In the genomic region with DNA sequence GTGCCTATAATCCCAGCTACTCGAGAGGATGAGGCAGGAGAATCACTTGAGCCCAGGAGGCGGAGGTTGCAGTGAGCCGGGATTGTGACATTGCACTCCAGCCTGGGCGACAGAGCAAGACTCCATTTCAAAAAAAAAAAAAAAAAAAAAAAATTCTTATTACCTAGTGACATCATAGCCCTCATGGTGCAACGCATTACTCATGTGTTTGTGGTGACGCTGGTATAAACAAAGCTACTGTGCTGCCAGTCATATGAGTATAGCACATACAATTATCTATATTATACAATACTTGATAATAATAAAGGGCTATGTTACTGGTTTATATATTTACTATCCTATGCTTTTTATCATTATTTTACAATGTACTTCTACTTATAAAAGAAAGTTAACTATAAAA, we compare ENCODE assay signal across 35 cellular contexts. TPM values are rescaled to one million over a fixed set of nuclear protein-coding genes. Genes with fewer than 3 reads are reported as not detected.
"Had no signal": no experiment of that assay in that cellular context is flagged by ENCODE, and none has a peak within 500 bp of the region (broad histone marks: within the 10 kb centered on the region; RNA-seq: fewer than 3 reads in every experiment).

No MANE protein-coding gene starts in this region.

- H3K36me3 ChIP-seq: adrenal gland, ascending aorta, cardiac muscle cell, esophagus muscularis mucosa, gastrocnemius medialis, pancreas, prostate gland, upper lobe of right lung had no signal

- H3K27ac ChIP-seq: adrenal gland, ascending aorta, cardiac muscle cell, coronary artery, dorsolateral prefrontal cortex, esophagus muscularis mucosa, gastrocnemius medialis, pancreas, prostate gland, skin epidermis, upper lobe of right lung had no signal

- ATAC-seq: activated CD4-positive, alpha-beta T cell treated with anti-CD3 and anti-CD28 coated beads for 36 hours; gastrocnemius medialis; left cardiac atrium; naive thymus-derived CD8-positive, alpha-beta T cell; pancreas; sciatic nerve; stimulated activated memory B cell treated with anti-CD40 and anti-IgM and Interleukin-4, amounts not matched to agents 10 μg/mL and 1 μg/mL and 100 μg/mL, for 72 hours; stimulated activated naive CD8-positive, alpha-beta T cell treated with anti-CD3 and anti-CD28 coated beads, Interleukin-15, amount 100 ng/mL, for 72 hours; upper lobe of right lung had no signal

- H3K4me3 ChIP-seq: adrenal gland, ascending aorta, cardiac muscle cell, coronary artery, dorsolateral prefrontal cortex, esophagus muscularis mucosa, gastrocnemius medialis, pancreas, prostate gland, skin epidermis, upper lobe of right lung had no signal

- H3K27me3 ChIP-seq: adrenal gland, ascending aorta, cardiac muscle cell, dorsolateral prefrontal cortex, esophagus muscularis mucosa, gastrocnemius medialis, pancreas, upper lobe of right lung had no signal

- DNase-seq: activated CD4-positive, alpha-beta T cell treated with anti-CD3 and anti-CD28 coated beads for 36 hours; activated CD4-positive, alpha-beta T cell treated with anti-CD3 and anti-CD28 coated beads, Interleukin-2, amount 50 U/mL, for 4 hours; activated CD4-positive, CD25-positive, alpha-beta regulatory T cell; activated CD8-positive, alpha-beta memory T cell treated with anti-CD3 and anti-CD28 coated beads for 24 hours; activated effector memory CD4-positive, alpha-beta T cell treated with Interleukin-2 at 50 U/mL for 16 hours; activated naive CD4-positive, alpha-beta T cell treated with Interleukin-2 at 50 U/mL for 16 hours; activated naive CD8-positive, alpha-beta T cell treated with anti-CD3 and anti-CD28 coated beads for 36 hours; adrenal gland; cerebellar nuclear complex; dorsolateral prefrontal cortex; gastrocnemius medialis; glutamatergic neuron; left cardiac atrium; midbrain; naive thymus-derived CD8-positive, alpha-beta T cell; nucleus accumbens; pancreas; retina; stimulated activated CD4-positive, alpha-beta T cell treated with anti-CD3 and anti-CD28 coated beads, Interleukin-4, amount 100 ng/mL, for 24 hours; stimulated activated naive CD8-positive, alpha-beta T cell treated with anti-CD3 and anti-CD28 coated beads, Interleukin-15, amount 100 ng/mL, for 72 hours; substantia nigra; upper lobe of right lung had no signal

- H3K9me3 ChIP-seq: gastrocnemius medialis, pancreas, prostate gland had no signal

- FAIRE-seq: endothelial cell of umbilical vein, keratinocyte, pancreas had no signal

- H3K4me1 ChIP-seq: adrenal gland, ascending aorta, esophagus muscularis mucosa, gastrocnemius medialis, pancreas, prostate gland, upper lobe of right lung had no signal

RNA-seq across cellular contexts. Expression of a gene that starts 41.2 kb away (rescaled TPM):
- total RNA-seq: activated CD4-positive, alpha-beta T cell treated with anti-CD3 and anti-CD28 coated beads for 36 hours; activated naive CD8-positive, alpha-beta T cell treated with anti-CD3 and anti-CD28 coated beads for 36 hours; adrenal gland; ascending aorta; cardiac muscle cell; endothelial cell of umbilical vein; gastrocnemius medialis; left cardiac atrium; liver; naive thymus-derived CD8-positive, alpha-beta T cell; neural crest cell; pancreas; T-helper 1 cell treated with Interleukin-12 subunit alpha and Interleukin-12 subunit beta and Interleukin-4 antibody, amounts not matched to agents 30 ng/mL and 1 ng/mL, for 36 hours; upper lobe of right lung had no signal
- polyA plus RNA-seq: adrenal gland; cardiac muscle cell; endothelial cell of umbilical vein; keratinocyte; liver; naive thymus-derived CD8-positive, alpha-beta T cell had no signal
